Comparison of ENCODE assay signal across 20 cellular contexts in genomic region chr15:27570746-27571145, GRCh38.
DNase-seq lines count a peak whose midpoint lies in the region; ATAC-seq, FAIRE-seq and TF ChIP-seq lines count a peak whose summit lies in the region.
"Had no signal": no experiment of that assay in that cellular context is flagged by ENCODE, and none has a peak within 500 bp of the region (broad histone marks: within the 10 kb centered on the region; RNA-seq: fewer than 3 reads in every experiment).

No MANE protein-coding gene starts in this region.

- ATAC-seq in pancreas (peak; percentile 70 to 82 (median 78)), GM18868 (IDR thresholded peaks at IDR 0.05; ENCODE audit: unreplicated experiment) (no peak)
- ATAC-seq: A549; CD8-positive, alpha-beta T cell had no signal

- no peak for TF ChIP-seq CTCF in pancreas (IDR thresholded peaks at IDR 0.05)

- no peak for FAIRE-seq in pancreas (lab: Jason Lieb, UNC)
- FAIRE-seq: A549, D721Med, G401.6, GM12891 had no signal

- DNase-seq in DMS53 (lab: John Stamatoyannopoulos, UW) (peak; percentile 35), DMS53 treated with DMSO at 0.1 percent for 48 hours (lab: John Stamatoyannopoulos, UW; ENCODE audit: unreplicated experiment) (no peak), NCI-H748 (lab: John Stamatoyannopoulos, UW; ENCODE audit: unreplicated experiment) (peak; percentile 26), NCI-H748 treated with DMSO at 0.1 percent for 48 hours (lab: John Stamatoyannopoulos, UW) (no peak), pancreas (no peak)
- DNase-seq: AML-193; Caco-2; Calu3; CD4-positive, alpha-beta T cell; CD8-positive, alpha-beta T cell; DMS79 treated with DMSO at 0.1 percent for 48 hours; GF-D8 had no signal

- no peak overlapping the region for H3K4me3 ChIP-seq in pancreas
- H3K4me3 ChIP-seq: A549; BLaER1 treated with 17β-estradiol and CSF1 and Interleukin-3, amounts not matched to agents 10 nM and 100 nM had no signal

- peak overlapping the region in 2 of 4 donors; percentile 49 to 59 for H3K27ac ChIP-seq in pancreas
- H3K27ac ChIP-seq: 22Rv1; A549; BLaER1 treated with 17β-estradiol and CSF1 and Interleukin-3, amounts not matched to agents 10 nM and 100 nM; C4-2B had no signal

- WGBS in pancreas, 2 donors, result 6 to 9% methylated on average over 4 of the region's 4 CpGs

- no peaks in the 10 kb centered on the region for H3K9me3 ChIP-seq in pancreas
- H3K9me3 ChIP-seq: A549; BLaER1 treated with 17β-estradiol and CSF1 and Interleukin-3, amounts not matched to agents 10 nM and 100 nM; Caco-2 had no signal

- intact Hi-C loops in pancreas (cut with DNase I), result no loop called here

- H3K4me1 ChIP-seq in pancreas, result peaks cover 0 to 19% (median 16%) of the 10 kb centered on the region in 3 donors
- H3K4me1 ChIP-seq: A549, Caco-2 had no signal

- H3K27me3 ChIP-seq in pancreas, result no peaks in the 10 kb centered on the region
- H3K27me3 ChIP-seq: BLaER1 treated with 17β-estradiol and CSF1 and Interleukin-3, amounts not matched to agents 10 nM and 100 nM had no signal

- no peaks in the 10 kb centered on the region for H3K36me3 ChIP-seq in pancreas
- H3K36me3 ChIP-seq: BLaER1 treated with 17β-estradiol and CSF1 and Interleukin-3, amounts not matched to agents 10 nM and 100 nM had no signal

Comparison
In these comparisons a context has a peak if more than half of its experiments do, and no peak if none do; other contexts are left out.
1. DNase-seq: peak in DMS53 (single experiment) and NCI-H748 (single experiment); none in DMS53 treated with DMSO at 0.1 percent for 48 hours (single experiment), NCI-H748 treated with DMSO at 0.1 percent for 48 hours (single experiment) and pancreas (0 of 6).